Comparison of ENCODE assay signal across 10 cellular contexts in the genomic region with DNA sequence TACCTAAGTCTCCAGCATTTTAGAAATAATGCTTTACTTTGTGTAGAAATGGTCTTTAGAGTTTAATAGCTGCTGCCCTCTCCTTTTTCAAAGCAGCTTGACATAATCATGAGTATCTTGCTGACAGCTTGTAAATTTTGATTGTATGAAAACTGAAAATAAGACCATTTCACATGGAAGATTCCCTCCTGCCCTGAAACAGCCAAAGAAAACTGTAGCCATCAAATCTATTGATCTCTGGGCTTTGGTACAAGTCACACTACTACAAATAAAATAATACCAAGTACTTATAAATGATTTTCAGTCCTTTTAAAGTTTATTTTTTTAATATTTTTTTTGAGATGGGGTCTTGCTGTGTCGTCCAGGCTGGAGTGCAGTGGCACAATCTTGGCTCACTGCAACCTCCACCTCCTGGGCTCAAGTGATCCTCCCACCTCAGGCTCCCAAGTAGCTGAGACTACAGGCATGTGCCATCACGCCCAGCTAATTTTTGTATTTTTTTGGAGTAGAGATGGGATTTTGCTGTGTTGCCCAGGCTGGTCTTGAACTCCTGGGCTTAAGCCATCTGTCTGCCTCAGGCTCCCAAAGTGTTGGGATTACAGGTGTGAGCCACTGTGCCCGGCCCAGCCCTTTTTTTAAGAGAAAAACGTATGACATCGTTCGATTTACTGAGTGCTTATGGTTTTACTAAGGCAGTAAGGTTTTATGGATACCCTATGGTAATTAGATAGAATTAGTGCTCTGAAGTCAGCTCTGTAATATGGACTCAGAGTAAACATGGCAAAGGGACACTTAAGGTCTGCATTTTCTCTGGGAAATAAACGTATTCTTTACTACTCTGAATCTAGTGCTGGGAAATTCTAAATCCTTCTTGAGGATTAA. TPM values are rescaled to one million over a fixed set of nuclear protein-coding genes. Genes with fewer than 3 reads are reported as not detected.
DNase-seq lines count a peak whose midpoint lies in the region; ATAC-seq, FAIRE-seq and TF ChIP-seq lines count a peak whose summit lies in the region.
"Had no signal": no experiment of that assay in that cellular context is flagged by ENCODE, and none has a peak within 500 bp of the region (broad histone marks: within the 10 kb centered on the region; RNA-seq: fewer than 3 reads in every experiment).

No MANE protein-coding gene starts in this region.

- peaks cover 71% of the 10 kb centered on the region for H3K36me3 Mint-ChIP-seq in activated T-helper 2 cell treated with anti-CD3 and anti-CD28 coated beads, Interferon-gamma antibody, Interleukin-2, Interleukin-4, amounts not matched to agents 10 μg/mL and 5 μg/mL and 100 μg/mL, durations not matched to agents 14 hours and 24 hours and 36 hours (ENCODE audit: low read depth)

- H3K27me3 Mint-ChIP-seq in activated T-helper 2 cell treated with anti-CD3 and anti-CD28 coated beads, Interferon-gamma antibody, Interleukin-2, Interleukin-4, amounts not matched to agents 10 μg/mL and 5 μg/mL and 100 μg/mL, durations not matched to agents 14 hours and 24 hours and 36 hours (ENCODE audit: low read depth): no peaks in the 10 kb centered on the region

- in situ Hi-C loops in HepG2 (cut with HindIII; ENCODE audit: extremely low pct_ligation_motif_present, low pct_unique_long_range_greater_than_20kb): no loop called here

- H4K20me1 ChIP-seq in HepG2 (ENCODE audit: insufficient read depth, low read length): peaks cover 3% of the 10 kb centered on the region; the same call in 1 of the 2 replicates

- CTCF ChIA-PET in HepG2 (lab: Yijun Ruan, JAX; ENCODE audit: low intra/inter-chr PET ratio, low total read pairs): no interaction called here

- no peak for TF ChIP-seq POLR2A in HepG2 (IDR thresholded peaks at IDR 0.05; ENCODE audit: insufficient read depth in 1 of 2, low read depth in 2 of 2, low read length in 2 of 2)
- TF ChIP-seq POLR2A in right lobe of liver (IDR thresholded peaks at IDR 0.05): no peak

- intact Hi-C loops in HepG2 (cut with micrococcal nuclease; ENCODE audit: unreplicated experiment) (no loop called here), right lobe of liver (cut with DNase I) (loop anchor here in 1 of 2 donors (10.0 kb wide), 1 partner anchor 58 kb away; no protein-coding TSS in a partner anchor), kidney (cut with DNase I) (no loop called here)
- intact Hi-C loops in activated T-helper 2 cell treated with anti-CD3 and anti-CD28 coated beads, Interferon-gamma antibody, Interleukin-2, Interleukin-4, amounts not matched to agents 10 μg/mL and 5 μg/mL and 100 μg/mL, durations not matched to agents 14 hours and 24 hours and 36 hours (cut with micrococcal nuclease): loop anchor here (5.0 kb wide), 1 partner anchor 405 kb away; the partner anchor contains the start of gene UBE2V1

- H3K4me3 ChIP-seq in HepG2 (replicated peaks in 1 of 3; ENCODE audit: insufficient read depth in 1 of 3, low read depth in 2 of 3, low read length in 3 of 3) (no peak overlapping the region), right lobe of liver (no peak overlapping the region), mucosa of rectum (ENCODE audit: low read length in 2 of 2) (peak overlapping the region; percentile 18 to 23), kidney (ENCODE audit: low read length in 2 of 2) (no peak overlapping the region)

- peaks cover 50% of the 10 kb centered on the region for H3K4me1 ChIP-seq in HepG2 (ENCODE audit: insufficient read depth, low read length)
- peaks cover 0 to 55% (median 21%) of the 10 kb centered on the region in 4 donors for H3K4me1 ChIP-seq in right lobe of liver
- H3K4me1 ChIP-seq in mucosa of rectum (ENCODE audit: control insufficient read depth in 2 of 2, insufficient read depth in 2 of 2, low read length in 2 of 2): peaks cover 54 to 69% of the 10 kb centered on the region in 2 donors
- peaks cover 24 to 57% of the 10 kb centered on the region in 2 donors for H3K4me1 ChIP-seq in kidney (ENCODE audit: control insufficient read depth in 1 of 2, insufficient read depth in 1 of 2, low read depth in 1 of 2, low read length in 2 of 2)

- peak overlapping the region; percentile 95 for H3K27ac Mint-ChIP-seq in activated T-helper 2 cell treated with anti-CD3 and anti-CD28 coated beads, Interferon-gamma antibody, Interleukin-2, Interleukin-4, amounts not matched to agents 10 μg/mL and 5 μg/mL and 100 μg/mL, durations not matched to agents 14 hours and 24 hours and 36 hours

- H3K36me3 ChIP-seq in HepG2 (replicated peaks in 1 of 2; ENCODE audit: control insufficient read depth in 1 of 2, insufficient read depth in 2 of 2, low read length in 2 of 2) (0 out of 5 replicates have a peak, but pooled peaks cover 0 to 3% of the 10 kb centered on the region in 2 experiments), right lobe of liver (no peaks in the 10 kb centered on the region), mucosa of rectum (ENCODE audit: control insufficient read depth in 2 of 2, insufficient read depth in 2 of 2, low read length in 2 of 2) (no peaks in the 10 kb centered on the region), kidney (ENCODE audit: control insufficient read depth in 1 of 2, insufficient read depth in 2 of 2, low read length in 2 of 2) (no peaks in the 10 kb centered on the region)

- H3K4me2 ChIP-seq in HepG2 (ENCODE audit: low read depth, low read length): no peak overlapping the region

- TF ChIP-seq EP300 in HepG2 (IDR thresholded peaks at IDR 0.05; ENCODE audit: low read depth in 2 of 2, low read length in 2 of 2) (no peak), HepG2 (CRISPR knock-in tag; IDR thresholded peaks at IDR 0.05; ENCODE audit: borderline replicate concordance) (no peak)

- POLR2A ChIA-PET in HepG2 (lab: Yijun Ruan, JAX): no interaction called here

- no TSS peak for BruUV-seq in HepG2 (replicated peaks; lab: Mats Ljungman, UMichigan)

- no peak overlapping the region for H3K27ac ChIP-seq in HepG2 (ENCODE audit: extremely low read length, insufficient read depth, low read length)
- H3K27ac ChIP-seq in right lobe of liver: peak overlapping the region in 1 of 3 donors; percentile 15
- H3K27ac ChIP-seq in mucosa of rectum (ENCODE audit: low read depth in 2 of 2, low read length in 2 of 2): peak overlapping the region; percentile 74 to 77
- peak overlapping the region in 1 of 2 donors; percentile 12 for H3K27ac ChIP-seq in kidney (ENCODE audit: low read depth in 2 of 2, low read length in 2 of 2)
- H3K27ac ChIP-seq: C4-2B had no signal

- H3K9me3 Mint-ChIP-seq in activated T-helper 2 cell treated with anti-CD3 and anti-CD28 coated beads, Interferon-gamma antibody, Interleukin-2, Interleukin-4, amounts not matched to agents 10 μg/mL and 5 μg/mL and 100 μg/mL, durations not matched to agents 14 hours and 24 hours and 36 hours: no peaks in the 10 kb centered on the region

- no peak for TF ChIP-seq RAD21 in HepG2 (CRISPR knock-in tag; IDR thresholded peaks at IDR 0.05)

- no peak overlapping the region for H3K9ac ChIP-seq in HepG2 (ENCODE audit: insufficient read depth, low read depth, low read length)
- peak overlapping the region in 1 of 2 donors; percentile 36 for H3K9ac ChIP-seq in mucosa of rectum (ENCODE audit: low read depth in 1 of 2, low read length in 2 of 2)
- peak overlapping the region in 1 of 2 donors; percentile 13 for H3K9ac ChIP-seq in kidney (ENCODE audit: low read length in 2 of 2)

- 94% methylated on average over 7 of the region's 7 CpGs for WGBS in HepG2 (ENCODE audit: low lambda C conversion rate)
- 81% methylated on average over 7 of the region's 7 CpGs for WGBS in right lobe of liver (ENCODE audit: insufficient coverage, low coverage, low lambda C conversion rate, missing lambda C conversion rate)

- H3K27me3 ChIP-seq in HepG2 (ENCODE audit: control insufficient read depth in 1 of 2, insufficient read depth in 2 of 2, low read length in 2 of 2) (no peaks in the 10 kb centered on the region), right lobe of liver (no peaks in the 10 kb centered on the region), mucosa of rectum (ENCODE audit: control insufficient read depth in 2 of 2, insufficient read depth in 2 of 2, low read length in 2 of 2) (no peaks in the 10 kb centered on the region)

- TF ChIP-seq CTCF in HepG2 (CRISPR knock-in tag; IDR thresholded peaks at IDR 0.05): no peak
- TF ChIP-seq CTCF in right lobe of liver (IDR thresholded peaks at IDR 0.05): no peak
- TF ChIP-seq CTCF in kidney (IDR thresholded peaks at IDR 0.05; ENCODE audit: borderline replicate concordance, extremely low read depth, insufficient read depth): no peak

- peaks cover 93% of the 10 kb centered on the region for H3K79me2 ChIP-seq in HepG2 (ENCODE audit: insufficient read depth, low read length)

- H3K9me3 ChIP-seq in HepG2 (ENCODE audit: low read length) (no peaks in the 10 kb centered on the region), right lobe of liver (no peaks in the 10 kb centered on the region), mucosa of rectum (ENCODE audit: control insufficient read depth in 2 of 2, low read length in 2 of 2) (no peaks in the 10 kb centered on the region), kidney (ENCODE audit: control insufficient read depth in 1 of 2, low read length in 2 of 2) (no peaks in the 10 kb centered on the region)

- H2AFZ ChIP-seq in HepG2 (ENCODE audit: low read length): no peak overlapping the region

- FAIRE-seq in HepG2 (lab: Jason Lieb, UNC) (no peak), kidney (lab: Jason Lieb, UNC) (no peak)

- H3K4me3 Mint-ChIP-seq in activated T-helper 2 cell treated with anti-CD3 and anti-CD28 coated beads, Interferon-gamma antibody, Interleukin-2, Interleukin-4, amounts not matched to agents 10 μg/mL and 5 μg/mL and 100 μg/mL, durations not matched to agents 14 hours and 24 hours and 36 hours (ENCODE audit: low read depth): peak overlapping the region; percentile 82

- peaks cover 89% of the 10 kb centered on the region for H3K4me1 Mint-ChIP-seq in activated T-helper 2 cell treated with anti-CD3 and anti-CD28 coated beads, Interferon-gamma antibody, Interleukin-2, Interleukin-4, amounts not matched to agents 10 μg/mL and 5 μg/mL and 100 μg/mL, durations not matched to agents 14 hours and 24 hours and 36 hours (ENCODE audit: low read depth)

- DNase-seq in HepG2 (ENCODE audit: low spot score): no peak
- no peak for DNase-seq in right lobe of liver
- DNase-seq in activated T-helper 2 cell treated with anti-CD3 and anti-CD28 coated beads, Interferon-gamma antibody, Interleukin-2, Interleukin-4, amounts not matched to agents 10 μg/mL and 5 μg/mL and 100 μg/mL, durations not matched to agents 14 hours and 24 hours and 36 hours (ENCODE audit: low spot score): no peak
- DNase-seq in 8988T: no peak
- DNase-seq in SK-N-DZ (ENCODE audit: low spot score): no peak
- no peak for DNase-seq in kidney
- DNase-seq: NCI-H69 had no signal

- no peak for ATAC-seq in HepG2
- ATAC-seq in right lobe of liver: no peak
- no peak for ATAC-seq in GM18907 (IDR thresholded peaks at IDR 0.05; ENCODE audit: unreplicated experiment)

RNA-seq across cellular contexts. Expression of gene PTPN1, which starts 7.0 kb away (rescaled TPM):
- total RNA-seq in HepG2 (2016; rRNA removed; fragmentation: Illumina TruSeq; extraction: Trizol) (33.3 and 37.2 TPM in 2 replicates), right lobe of liver (10 to 100 TPM in 5 of 6 experiments, 1 to 10 TPM in 1; 9.5 to 14.9 (median 12.6) TPM), kidney (80.4 TPM)
- 4.1 and 4.3 TPM in 2 replicates for total RNA-seq in HepG2 (2016; cell fraction: cytosol; rRNA removed; fragmentation: Illumina TruSeq; extraction: Trizol; ENCODE audit: low read depth)
- total RNA-seq in HepG2 (2016; cell fraction: insoluble cytoplasmic fraction; rRNA removed; fragmentation: Illumina TruSeq; extraction: Trizol): 31.0 and 34.8 TPM in 2 replicates
- total RNA-seq in HepG2 (2016; cell fraction: membrane; rRNA removed; fragmentation: Illumina TruSeq; extraction: Trizol): 16.1 and 17.5 TPM in 2 replicates
- total RNA-seq in HepG2 (2016; cell fraction: nucleus; rRNA removed; fragmentation: Illumina TruSeq; extraction: Trizol): 22.9 and 26.4 TPM in 2 replicates
- polyA plus RNA-seq in HepG2 (2011; rRNA removed) (16.8 and 17.7 TPM in 2 replicates), kidney (ENCODE audit: insufficient read depth, low read depth, low replicate concordance) (29.6 TPM)
- polyA plus RNA-seq in HepG2 (2011; cell fraction: cytosol; rRNA removed): 14.7 and 18.4 TPM in 2 replicates
- 21.4 and 23.7 TPM in 2 replicates for polyA plus RNA-seq in HepG2 (2011; cell fraction: nucleus; rRNA removed)
- 20.9 and 24.3 TPM in 2 replicates for polyA plus RNA-seq in HepG2 (2012)
- polyA plus RNA-seq in HepG2 (2016; cell fraction: cytosol; fragmentation: Illumina TruSeq; extraction: Trizol; ENCODE audit: low read depth): 2.4 and 2.5 TPM in 2 replicates
- polyA plus RNA-seq in HepG2 (2016; cell fraction: insoluble cytoplasmic fraction; fragmentation: Illumina TruSeq; extraction: Trizol; ENCODE audit: low read depth): 33.0 and 39.3 TPM in 2 replicates
- polyA plus RNA-seq in HepG2 (2016; cell fraction: membrane; fragmentation: Illumina TruSeq; extraction: Trizol; ENCODE audit: low read depth): 9.4 and 10.0 TPM in 2 replicates
- 31.1 and 31.8 TPM in 2 replicates for polyA plus RNA-seq in HepG2 (2016; cell fraction: nucleus; fragmentation: Illumina TruSeq; extraction: Trizol; ENCODE audit: insufficient read depth, low read depth)
- 27.4 and 30.1 TPM in 2 replicates for polyA minus RNA-seq in HepG2 (2011; rRNA and poly(A)+ RNA removed; ENCODE audit: low replicate concordance)
- polyA minus RNA-seq in HepG2 (2011; cell fraction: cytosol; rRNA and poly(A)+ RNA removed): 12.4 and 15.0 TPM in 2 replicates
- 23.0 and 24.9 TPM in 2 replicates for polyA minus RNA-seq in HepG2 (2011; cell fraction: nucleus; rRNA and poly(A)+ RNA removed)
- total RNA-seq in activated T-helper 2 cell treated with anti-CD3 and anti-CD28 coated beads, Interferon-gamma antibody, Interleukin-2, Interleukin-4, amounts not matched to agents 10 μg/mL and 5 μg/mL and 100 μg/mL, durations not matched to agents 14 hours and 24 hours and 36 hours: 93.2 and 94.6 TPM in 2 replicates
- 45.0 and 50.5 TPM in 2 replicates for polyA plus RNA-seq in SK-N-DZ (2014; cell fraction: cytosol; rRNA removed)
- 22.1 and 30.4 TPM in 2 replicates for polyA plus RNA-seq in SK-N-DZ (2014; cell fraction: nucleus; rRNA removed)

Comparison
In these comparisons a context has a peak if more than half of its experiments do, and no peak if none do; other contexts are left out.
1. H3K4me3 ChIP-seq: peak in mucosa of rectum (2 of 2); none in HepG2 (0 of 3), right lobe of liver (0 of 3) and kidney (0 of 2).